Comparison of ENCODE assay signal across 9 cellular contexts in genomic region chr16:50335198-50335958, GRCh38. TPM values are rescaled to one million over a fixed set of nuclear protein-coding genes. Genes with fewer than 3 reads are reported as not detected.
A peak's percentile ranks its signal among the peaks of the same experiment; 100 is the strongest.
DNase-seq lines count a peak whose midpoint lies in the region; ATAC-seq and TF ChIP-seq lines count a peak whose summit lies in the region.
"Had no signal": no experiment of that assay in that cellular context is flagged by ENCODE, and none has a peak within 500 bp of the region (broad histone marks: within the 10 kb centered on the region; RNA-seq: fewer than 3 reads in every experiment).

No MANE protein-coding gene starts in this region.

- peaks cover 20% of the 10 kb centered on the region for H3K36me3 Mint-ChIP-seq in activated naive CD8-positive, alpha-beta T cell
- H3K36me3 Mint-ChIP-seq in activated naive CD8-positive, alpha-beta T cell treated with anti-CD3 and anti-CD28 coated beads for 36 hours, result peaks cover 24% of the 10 kb centered on the region
- no peaks in the 10 kb centered on the region for H3K36me3 Mint-ChIP-seq in glutamatergic neuron (ENCODE audit: unreplicated experiment)

- intact Hi-C loops in A673 (cut with micrococcal nuclease; ENCODE audit: unreplicated experiment), result no loop called here

- CTCF ChIA-PET in A673 (lab: Charles Lee), result no interaction called here

- H3K27me3 ChIP-seq in effector memory CD4-positive, alpha-beta T cell (replicated peaks; ENCODE audit: control insufficient read depth, insufficient read depth, low read length, poor library complexity, severe bottlenecking), result no peaks in the 10 kb centered on the region
- no peaks in the 10 kb centered on the region for H3K27me3 ChIP-seq in A673 (replicated peaks; ENCODE audit: insufficient read depth, low read depth, low read length, poor library complexity)

- BruUV-seq in A673 (replicated peaks; lab: Mats Ljungman, UMichigan), result no TSS peak

- no peaks in the 10 kb centered on the region for H3K27me3 Mint-ChIP-seq in activated naive CD8-positive, alpha-beta T cell
- H3K27me3 Mint-ChIP-seq in activated naive CD8-positive, alpha-beta T cell treated with anti-CD3 and anti-CD28 coated beads for 36 hours, result no peaks in the 10 kb centered on the region
- no peaks in the 10 kb centered on the region for H3K27me3 Mint-ChIP-seq in glutamatergic neuron (ENCODE audit: unreplicated experiment)

- peak overlapping the region; percentile 42 for H3K4me3 Mint-ChIP-seq in activated naive CD8-positive, alpha-beta T cell
- no peak overlapping the region for H3K4me3 Mint-ChIP-seq in activated naive CD8-positive, alpha-beta T cell treated with anti-CD3 and anti-CD28 coated beads for 36 hours
- H3K4me3 Mint-ChIP-seq in glutamatergic neuron (ENCODE audit: unreplicated experiment), result no peak overlapping the region

- peak; percentile 61 for ATAC-seq in HG03442 (IDR thresholded peaks at IDR 0.05; ENCODE audit: unreplicated experiment)

- no peaks in the 10 kb centered on the region for H3K9me3 ChIP-seq in effector memory CD4-positive, alpha-beta T cell (ENCODE audit: control insufficient read depth, low read length)
- H3K9me3 ChIP-seq in A673 (ENCODE audit: low read depth, low read length, poor library complexity, severe bottlenecking), result no peaks in the 10 kb centered on the region

- H3K9me3 Mint-ChIP-seq in activated naive CD8-positive, alpha-beta T cell (ENCODE audit: low read depth), result no peaks in the 10 kb centered on the region
- no peaks in the 10 kb centered on the region for H3K9me3 Mint-ChIP-seq in activated naive CD8-positive, alpha-beta T cell treated with anti-CD3 and anti-CD28 coated beads for 36 hours
- H3K9me3 Mint-ChIP-seq in glutamatergic neuron (ENCODE audit: unreplicated experiment), result no peaks in the 10 kb centered on the region

- peaks cover 23% of the 10 kb centered on the region for H3K4me1 ChIP-seq in effector memory CD4-positive, alpha-beta T cell (ENCODE audit: control insufficient read depth, insufficient read depth, low read length, poor library complexity, severe bottlenecking)
- no peaks in the 10 kb centered on the region for H3K4me1 ChIP-seq in A673 (ENCODE audit: insufficient read depth, low read length, poor library complexity, severe bottlenecking)

- TF ChIP-seq CTCF in A673 (conservative IDR thresholded peaks at IDR 0.05; ENCODE audit: low read depth, low read length), result no peak
- TF ChIP-seq CTCF in glutamatergic neuron (IDR thresholded peaks at IDR 0.05; ENCODE audit: partially characterized antibody, unreplicated experiment), result no peak

- no peak for DNase-seq in activated naive CD8-positive, alpha-beta T cell treated with anti-CD3 and anti-CD28 coated beads for 36 hours
- peak in 2 of 3 donors; percentile 30 to 56 for DNase-seq in effector memory CD4-positive, alpha-beta T cell
- DNase-seq in A673 (ENCODE audit: low spot score) (no peak), glutamatergic neuron (no peak), NAMALWA (ENCODE audit: low spot score) (no peak), NCI-H524 (lab: John Stamatoyannopoulos, UW) (no peak)
- DNase-seq: GOT3 had no signal

- H3K4me1 Mint-ChIP-seq in activated naive CD8-positive, alpha-beta T cell (ENCODE audit: low read depth), result peaks cover 29% of the 10 kb centered on the region
- H3K4me1 Mint-ChIP-seq in activated naive CD8-positive, alpha-beta T cell treated with anti-CD3 and anti-CD28 coated beads for 36 hours, result peaks cover 20% of the 10 kb centered on the region
- H3K4me1 Mint-ChIP-seq in glutamatergic neuron (ENCODE audit: low read depth, unreplicated experiment), result peaks cover 6% of the 10 kb centered on the region

- H3K36me3 ChIP-seq in effector memory CD4-positive, alpha-beta T cell (ENCODE audit: control insufficient read depth, insufficient read depth, low read length), result peaks cover 11% of the 10 kb centered on the region
- H3K36me3 ChIP-seq in A673 (ENCODE audit: insufficient read depth, low read length, poor library complexity, severe bottlenecking), result peaks cover 41% of the 10 kb centered on the region

- POLR2A ChIA-PET in A673 (lab: Charles Lee; ENCODE audit: low non-redundant PET), result no interaction called here

- H3K27ac Mint-ChIP-seq in activated naive CD8-positive, alpha-beta T cell, result peak overlapping the region; percentile 85
- no peak overlapping the region for H3K27ac Mint-ChIP-seq in activated naive CD8-positive, alpha-beta T cell treated with anti-CD3 and anti-CD28 coated beads for 36 hours
- H3K27ac Mint-ChIP-seq in glutamatergic neuron (ENCODE audit: unreplicated experiment), result no peak overlapping the region

- peak overlapping the region; percentile 54 for H3K27ac ChIP-seq in effector memory CD4-positive, alpha-beta T cell (ENCODE audit: insufficient read depth, low read length, poor library complexity, severe bottlenecking)
- no peak overlapping the region for H3K27ac ChIP-seq in A673 (ENCODE audit: low read depth, low read length, poor library complexity, severe bottlenecking)

- H3K4me3 ChIP-seq in effector memory CD4-positive, alpha-beta T cell (ENCODE audit: insufficient read depth, low read depth, low read length, poor library complexity, severe bottlenecking), result no peak overlapping the region
- H3K4me3 ChIP-seq in A673 (ENCODE audit: low read depth, low read length, poor library complexity, severe bottlenecking), result no peak overlapping the region

RNA-seq across cellular contexts. Expression of gene BRD7, which starts 33.4 kb away (rescaled TPM):
- total RNA-seq in activated naive CD8-positive, alpha-beta T cell treated with anti-CD3 and anti-CD28 coated beads for 36 hours, result 10 to 100 TPM; 93.6 to 98.5 TPM
- 93.0 and 95.3 TPM in 2 replicates for total RNA-seq in A673 (2021)
- total RNA-seq in glutamatergic neuron (ENCODE audit: unreplicated experiment), result 80.8 TPM

Comparison
In these comparisons a context has a peak if more than half of its experiments do, and no peak if none do; other contexts are left out.
1. DNase-seq: peak in effector memory CD4-positive, alpha-beta T cell (2 of 3); none in activated naive CD8-positive, alpha-beta T cell treated with anti-CD3 and anti-CD28 coated beads for 36 hours (single experiment), A673 (single experiment), glutamatergic neuron (single experiment), NAMALWA (single experiment) and NCI-H524 (0 of 2).